Comparison of ENCODE assay signal across 8 cellular contexts in the genomic region with DNA sequence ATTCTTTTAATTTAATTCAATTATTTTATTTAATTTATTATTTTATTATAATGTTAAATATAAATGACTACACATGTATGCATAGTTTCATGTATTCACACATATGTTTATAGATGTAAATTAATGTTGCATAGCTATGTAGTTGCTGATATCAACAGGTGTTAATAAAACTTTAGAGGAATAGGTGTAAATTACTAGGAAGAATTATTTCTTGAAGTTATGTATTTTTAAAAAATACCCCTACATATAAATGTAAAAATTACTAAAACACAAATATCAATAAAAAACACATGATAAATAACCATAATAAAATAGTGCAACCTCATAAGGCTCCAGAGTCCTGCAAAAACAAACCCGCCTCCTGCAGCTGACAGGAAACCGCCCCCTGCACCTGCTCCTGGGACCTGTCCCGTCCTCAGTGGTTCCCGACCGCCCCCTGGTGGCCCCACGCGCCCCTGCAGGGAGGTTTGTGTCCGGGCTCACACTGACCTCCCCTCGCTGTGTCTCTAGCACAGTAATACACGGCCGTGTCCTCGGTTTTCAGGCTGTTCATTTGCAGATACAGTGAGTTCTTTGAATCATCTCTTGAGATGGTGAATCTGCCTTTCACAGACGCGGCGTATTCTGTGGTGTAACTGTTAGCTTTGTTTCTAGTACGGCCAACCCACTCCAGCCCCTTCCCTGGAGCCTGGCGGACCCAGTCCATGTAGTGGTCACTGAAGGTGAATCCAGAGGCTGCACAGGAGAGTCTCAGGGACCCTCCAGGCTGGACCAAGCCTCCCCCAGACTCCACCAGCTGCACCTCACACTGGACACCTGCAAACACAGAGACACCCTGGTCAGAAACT.
DNase-seq lines count a peak whose midpoint lies in the region; ATAC-seq lines count a peak whose summit lies in the region.

No MANE protein-coding gene starts in this region.

- H3K9me3 Mint-ChIP-seq in activated T-helper 2 cell treated with anti-CD3 and anti-CD28 coated beads, Interferon-gamma antibody, Interleukin-2, Interleukin-4, amounts not matched to agents 10 μg/mL and 5 μg/mL and 100 μg/mL, durations not matched to agents 14 hours and 24 hours and 36 hours, result no peaks in the 10 kb centered on the region

- peak; percentile 9 for DNase-seq in DMS153 treated with DMSO at 0.1 percent for 48 hours (lab: John Stamatoyannopoulos, UW; ENCODE audit: unreplicated experiment)
- peak; percentile 67 for DNase-seq in HT-29 (ENCODE audit: low spot score)
- DNase-seq in RKO (ENCODE audit: low spot score), result peak; percentile 49
- DNase-seq in activated T-helper 2 cell treated with anti-CD3 and anti-CD28 coated beads, Interferon-gamma antibody, Interleukin-2, Interleukin-4, amounts not matched to agents 10 μg/mL and 5 μg/mL and 100 μg/mL, durations not matched to agents 14 hours and 24 hours and 36 hours (ENCODE audit: low spot score), result peak; percentile 64
- peak; percentile 17 for DNase-seq in iPS-NIHi11 (ENCODE audit: low spot score)
- DNase-seq in stimulated activated CD8-positive, alpha-beta memory T cell treated with anti-CD3 and anti-CD28 coated beads, Interleukin-12 subunit alpha, Interleukin-12 subunit beta, amount 100 ng/mL, for 1 hour (ENCODE audit: low read depth), result peak; percentile 50

- intact Hi-C loops in activated T-helper 2 cell treated with anti-CD3 and anti-CD28 coated beads, Interferon-gamma antibody, Interleukin-2, Interleukin-4, amounts not matched to agents 10 μg/mL and 5 μg/mL and 100 μg/mL, durations not matched to agents 14 hours and 24 hours and 36 hours (cut with micrococcal nuclease), result no loop called here

- no peak overlapping the region for H3K4me3 Mint-ChIP-seq in activated T-helper 2 cell treated with anti-CD3 and anti-CD28 coated beads, Interferon-gamma antibody, Interleukin-2, Interleukin-4, amounts not matched to agents 10 μg/mL and 5 μg/mL and 100 μg/mL, durations not matched to agents 14 hours and 24 hours and 36 hours (ENCODE audit: low read depth)

- H3K36me3 Mint-ChIP-seq in activated T-helper 2 cell treated with anti-CD3 and anti-CD28 coated beads, Interferon-gamma antibody, Interleukin-2, Interleukin-4, amounts not matched to agents 10 μg/mL and 5 μg/mL and 100 μg/mL, durations not matched to agents 14 hours and 24 hours and 36 hours (ENCODE audit: low read depth), result no peaks in the 10 kb centered on the region

- ATAC-seq in GM18520 (IDR thresholded peaks at IDR 0.05; ENCODE audit: unreplicated experiment) (no peak), HG02970 (IDR thresholded peaks at IDR 0.05; ENCODE audit: low FRiP score, unreplicated experiment) (no peak)

- peaks cover 8% of the 10 kb centered on the region for H3K4me1 Mint-ChIP-seq in activated T-helper 2 cell treated with anti-CD3 and anti-CD28 coated beads, Interferon-gamma antibody, Interleukin-2, Interleukin-4, amounts not matched to agents 10 μg/mL and 5 μg/mL and 100 μg/mL, durations not matched to agents 14 hours and 24 hours and 36 hours (ENCODE audit: low read depth)

- H3K27me3 Mint-ChIP-seq in activated T-helper 2 cell treated with anti-CD3 and anti-CD28 coated beads, Interferon-gamma antibody, Interleukin-2, Interleukin-4, amounts not matched to agents 10 μg/mL and 5 μg/mL and 100 μg/mL, durations not matched to agents 14 hours and 24 hours and 36 hours (ENCODE audit: low read depth), result peaks cover 35% of the 10 kb centered on the region

- no peak overlapping the region for H3K27ac Mint-ChIP-seq in activated T-helper 2 cell treated with anti-CD3 and anti-CD28 coated beads, Interferon-gamma antibody, Interleukin-2, Interleukin-4, amounts not matched to agents 10 μg/mL and 5 μg/mL and 100 μg/mL, durations not matched to agents 14 hours and 24 hours and 36 hours

Comparison
In these comparisons a context has a peak if more than half of its experiments do, and no peak if none do; other contexts are left out.
1. DNase-seq: peak in every context shown above with its lines; median percentile 67 in HT-29; 64 in activated T-helper 2 cell treated with anti-CD3 and anti-CD28 coated beads, Interferon-gamma antibody, Interleukin-2, Interleukin-4, amounts not matched to agents 10 μg/mL and 5 μg/mL and 100 μg/mL, durations not matched to agents 14 hours and 24 hours and 36 hours; 50 in stimulated activated CD8-positive, alpha-beta memory T cell treated with anti-CD3 and anti-CD28 coated beads, Interleukin-12 subunit alpha, Interleukin-12 subunit beta, amount 100 ng/mL, for 1 hour; 49 in RKO; 17 in iPS-NIHi11; 9 in DMS153 treated with DMSO at 0.1 percent for 48 hours.